ENCODE assay signal across 8 cellular contexts in genomic region chr20:38446441-38447209, GRCh38. TPM values are rescaled to one million over a fixed set of nuclear protein-coding genes. Genes with fewer than 3 reads are reported as not detected.
DNase-seq lines count a peak whose midpoint lies in the region; ATAC-seq and TF ChIP-seq lines count a peak whose summit lies in the region.

No MANE protein-coding gene starts in this region.

- H3K4me1 Mint-ChIP-seq in chondrocyte (ENCODE audit: low read depth) = peaks cover 22% of the 10 kb centered on the region

- TF ChIP-seq CTCF in chondrocyte (IDR thresholded peaks at IDR 0.05) = peak; percentile 99
- peak; percentile 96 for TF ChIP-seq CTCF in kidney epithelial cell (IDR thresholded peaks at IDR 0.05; ENCODE audit: insufficient read depth, low read length, poor library complexity, severe bottlenecking)

- H3K27ac Mint-ChIP-seq in chondrocyte (ENCODE audit: unreplicated experiment) = peak overlapping the region; percentile 66

- no peaks in the 10 kb centered on the region for H3K9me3 Mint-ChIP-seq in chondrocyte (ENCODE audit: low read depth)

- H3K36me3 ChIP-seq in kidney epithelial cell (ENCODE audit: control insufficient read depth, insufficient read depth, low read length) = no peaks in the 10 kb centered on the region

- peak overlapping the region; percentile 83 for H3K4me3 ChIP-seq in kidney epithelial cell (ENCODE audit: low read depth, low read length)

- peak; percentile 85 for ATAC-seq in HG03432 (IDR thresholded peaks at IDR 0.05; ENCODE audit: unreplicated experiment)

- peak; percentile 49 to 54 for DNase-seq in AML-193 (lab: John Stamatoyannopoulos, UW)
- DNase-seq in NCI-H460 (ENCODE audit: extremely low read depth, low read depth) = peak; percentile 86
- peak; percentile 88 for DNase-seq in activated CD4-positive, alpha-beta T cell treated with anti-CD3 and anti-CD28 coated beads for 1 hour
- peak; percentile 94 for DNase-seq in chondrocyte (ENCODE audit: low spot score)
- no peak for DNase-seq in kidney epithelial cell (ENCODE audit: low read depth)
- DNase-seq in stimulated activated CD4-positive, alpha-beta T cell treated with anti-CD3 and anti-CD28 coated beads, Interleukin-15, amount 100 ng/mL, for 1 hour (ENCODE audit: low read depth in 1 of 2, low spot score in 1 of 2) = peak; percentile 86 to 94

- no peaks in the 10 kb centered on the region for H3K27me3 ChIP-seq in kidney epithelial cell (ENCODE audit: control insufficient read depth, insufficient read depth, low read length)

- H3K4me3 Mint-ChIP-seq in chondrocyte (ENCODE audit: unreplicated experiment) = peak overlapping the region; percentile 72

- no peaks in the 10 kb centered on the region for H3K27me3 Mint-ChIP-seq in chondrocyte (ENCODE audit: low read depth)

- peak; percentile 97 for TF ChIP-seq POLR2A in GM19099 (IDR thresholded peaks at IDR 0.05; ENCODE audit: extremely low read depth, insufficient read length, low read depth)

- H3K36me3 Mint-ChIP-seq in chondrocyte (ENCODE audit: low read depth) = peaks cover 19% of the 10 kb centered on the region

RNA-seq across cellular contexts. Expression of gene SNHG17, which starts 11.5 kb away (rescaled TPM):
- 68.0 and 70.0 TPM in 2 replicates for total RNA-seq in NCI-H460 (2014; rRNA removed; shearing (Covaris generic))
- polyA plus RNA-seq in NCI-H460 (2014; cell fraction: nucleus; rRNA removed) = 78.9 and 103 TPM in 2 replicates
- 20.8 to 24.1 TPM (median 23.6 TPM) in 3 replicates for total RNA-seq in chondrocyte
- total RNA-seq in kidney epithelial cell = 34.2 and 47.6 TPM in 2 replicates

RNA-seq across cellular contexts. Expression of gene RALGAPB, which starts 26.0 kb away (rescaled TPM):
- total RNA-seq in NCI-H460 (2014; rRNA removed; shearing (Covaris generic)) = 31.4 and 34.8 TPM in 2 replicates
- polyA plus RNA-seq in NCI-H460 (2014; cell fraction: nucleus; rRNA removed) = 17.1 and 23.3 TPM in 2 replicates
- total RNA-seq in chondrocyte (29.5 to 35.5 TPM (median 32.6 TPM) in 3 replicates), kidney epithelial cell (32.9 and 35.1 TPM in 2 replicates)
